14 cellular contexts compared by ENCODE assay signal in genomic region chr13:93172109-93172508, GRCh38. TPM values are rescaled to one million over a fixed set of nuclear protein-coding genes. Genes with fewer than 3 reads are reported as not detected.
DNase-seq lines count a peak whose midpoint lies in the region; ATAC-seq, FAIRE-seq and TF ChIP-seq lines count a peak whose summit lies in the region.
"Had no signal": no experiment of that assay in that cellular context is flagged by ENCODE, and none has a peak within 500 bp of the region (broad histone marks: within the 10 kb centered on the region; RNA-seq: fewer than 3 reads in every experiment).

No MANE protein-coding gene starts in this region.

- 63% methylated on average over 1 of the region's 1 CpG for WGBS in SK-N-SH (ENCODE audit: low lambda C conversion rate)
- WGBS in small intestine, 3 donors: 78 to 95% (median 81%) methylated on average over 1 of the region's 1 CpG

- H3K9me2 ChIP-seq in SK-N-SH (no peaks in the 10 kb centered on the region), OCI-LY7 (ENCODE audit: insufficient read depth, low read length) (no peaks in the 10 kb centered on the region)

- no peak overlapping the region for H3K4me3 Mint-ChIP-seq in glutamatergic neuron (ENCODE audit: unreplicated experiment)

- ATAC-seq in SK-N-SH treated with all-trans-retinoic acid at 6 μM for 48 hours: no peak
- ATAC-seq in upper lobe of right lung: no peak
- no peak for ATAC-seq in GM18861 (IDR thresholded peaks at IDR 0.05; ENCODE audit: unreplicated experiment)
- ATAC-seq: A549 had no signal

- no peaks in the 10 kb centered on the region for H3K27me3 ChIP-seq in SK-N-SH (ENCODE audit: insufficient read depth)
- no peaks in the 10 kb centered on the region for H3K27me3 ChIP-seq in upper lobe of right lung
- H3K27me3 ChIP-seq in small intestine (ENCODE audit: control insufficient read depth in 2 of 2, insufficient read depth in 2 of 2, low read length in 2 of 2): no peaks in the 10 kb centered on the region

- no peak overlapping the region; a peak in 1 of 4 replicates for H3K4me3 ChIP-seq in SK-N-SH (ENCODE audit: low read depth in 2 of 2, low read length in 1 of 2)
- no peak overlapping the region for H3K4me3 ChIP-seq in OCI-LY7 (ENCODE audit: low read depth, low read length, poor library complexity, severe bottlenecking)
- no peak overlapping the region for H3K4me3 ChIP-seq in upper lobe of right lung
- H3K4me3 ChIP-seq in small intestine (ENCODE audit: low read depth in 1 of 2, low read length in 2 of 2): no peak overlapping the region
- H3K4me3 ChIP-seq: A549, thoracic aorta had no signal

- H3K4me1 Mint-ChIP-seq in glutamatergic neuron (ENCODE audit: low read depth, unreplicated experiment): no peaks in the 10 kb centered on the region

- H3K4me1 ChIP-seq in SK-N-SH (ENCODE audit: control insufficient read depth in 1 of 2, insufficient read depth in 2 of 2, low read depth in 1 of 2, low read length in 1 of 2) (no peaks in the 10 kb centered on the region; a peak in 1 of 4 replicates), OCI-LY7 (ENCODE audit: insufficient read depth, low read length, poor library complexity, severe bottlenecking) (no peaks in the 10 kb centered on the region), upper lobe of right lung (no peaks in the 10 kb centered on the region), small intestine (ENCODE audit: control insufficient read depth in 2 of 2, insufficient read depth in 1 of 2, low read depth in 1 of 2, low read length in 1 of 2) (no peaks in the 10 kb centered on the region)
- H3K4me1 ChIP-seq: A549 had no signal

- H2AFZ ChIP-seq in SK-N-SH (ENCODE audit: low read depth): no peak overlapping the region
- H2AFZ ChIP-seq in OCI-LY7 (ENCODE audit: low read length): no peak overlapping the region

- H4K20me1 ChIP-seq in SK-N-SH (ENCODE audit: insufficient read depth): no peaks in the 10 kb centered on the region
- no peaks in the 10 kb centered on the region for H4K20me1 ChIP-seq in OCI-LY7 (ENCODE audit: insufficient read depth, low read length)

- FAIRE-seq in small intestine (lab: Jason Lieb, UNC): no peak
- FAIRE-seq: A549, colon had no signal

- TF ChIP-seq CTCF in SK-N-SH (IDR thresholded peaks at IDR 0.05) (peak; percentile 43), OCI-LY7 (conservative IDR thresholded peaks at IDR 0.05; ENCODE audit: low read length) (peak; percentile 51), glutamatergic neuron (IDR thresholded peaks at IDR 0.05; ENCODE audit: partially characterized antibody, unreplicated experiment) (peak; percentile 68), upper lobe of right lung (IDR thresholded peaks at IDR 0.05) (peak; percentile 18)

- no peak overlapping the region for H3K27ac Mint-ChIP-seq in glutamatergic neuron (ENCODE audit: unreplicated experiment)

- H3K36me3 Mint-ChIP-seq in glutamatergic neuron (ENCODE audit: unreplicated experiment): peaks cover 4% of the 10 kb centered on the region

- no peaks in the 10 kb centered on the region for H3F3A ChIP-seq in SK-N-SH (replicated peaks; ENCODE audit: insufficient read depth)

- no peak for TF ChIP-seq RAD21 in SK-N-SH (IDR thresholded peaks at IDR 0.05; ENCODE audit: low read length)

- H3K27ac ChIP-seq in SK-N-SH (ENCODE audit: low read depth in 2 of 2, low read length in 1 of 2): no peak overlapping the region
- H3K27ac ChIP-seq in OCI-LY7 (ENCODE audit: low read depth, low read length, poor library complexity, severe bottlenecking): no peak overlapping the region
- no peak overlapping the region for H3K27ac ChIP-seq in upper lobe of right lung
- no peak overlapping the region for H3K27ac ChIP-seq in small intestine (ENCODE audit: low read depth in 1 of 2, low read length in 1 of 2)
- H3K27ac ChIP-seq: A549, thoracic aorta had no signal

- peaks cover 1% of the 10 kb centered on the region for H3K27me3 Mint-ChIP-seq in glutamatergic neuron (ENCODE audit: unreplicated experiment)

- CTCF ChIA-PET in SK-N-SH (lab: Yijun Ruan, JAX): no interaction called here
- CTCF ChIA-PET in OCI-LY7 (lab: Charles Lee; ENCODE audit: unreplicated experiment): no interaction called here

- DNase-seq in SK-N-SH (no peak), OCI-LY7 (ENCODE audit: low spot score) (no peak), glutamatergic neuron (no peak), upper lobe of right lung (no peak), small intestine (no peak), NK-92 (lab: John Stamatoyannopoulos, UW; ENCODE audit: unreplicated experiment) (no peak)
- DNase-seq: activated CD4-positive, CD25-positive, alpha-beta regulatory T cell; activated T-cell treated with anti-CD3 and anti-CD28 coated beads for 4 hours; erythroblast had no signal

- no peaks in the 10 kb centered on the region for H3K79me2 ChIP-seq in SK-N-SH (ENCODE audit: insufficient read depth)
- no peaks in the 10 kb centered on the region for H3K79me2 ChIP-seq in OCI-LY7 (ENCODE audit: insufficient read depth, low read depth, low read length)

- no peak overlapping the region for H3K9ac ChIP-seq in SK-N-SH

- intact Hi-C loops in OCI-LY7 (cut with micrococcal nuclease; ENCODE audit: unreplicated experiment): no loop called here
- intact Hi-C loops in upper lobe of right lung (cut with DNase I): no loop called here

- POLR2A ChIA-PET in SK-N-SH (lab: Yijun Ruan, JAX): no interaction called here
- POLR2A ChIA-PET in OCI-LY7 (lab: Charles Lee): no interaction called here

- H3K4me2 ChIP-seq in SK-N-SH: no peak overlapping the region
- H3K4me2 ChIP-seq in OCI-LY7 (ENCODE audit: low read length): no peak overlapping the region
- H3K4me2 ChIP-seq: A549 had no signal

- 0 out of 2 replicates have a peak, but pooled peaks cover 5% of the 10 kb centered on the region for H3K9me3 ChIP-seq in SK-N-SH
- H3K9me3 ChIP-seq in OCI-LY7 (ENCODE audit: low read length): no peaks in the 10 kb centered on the region
- no peaks in the 10 kb centered on the region for H3K9me3 ChIP-seq in upper lobe of right lung
- H3K9me3 ChIP-seq in small intestine (ENCODE audit: control insufficient read depth, low read depth): peaks cover 1% of the 10 kb centered on the region
- H3K9me3 ChIP-seq: A549, thoracic aorta had no signal

- H3K36me3 ChIP-seq in SK-N-SH (replicated peaks in 1 of 2; ENCODE audit: control insufficient read depth in 1 of 2, insufficient read depth in 2 of 2, low read length in 1 of 2) (no peaks in the 10 kb centered on the region), OCI-LY7 (ENCODE audit: insufficient read depth, low read length) (no peaks in the 10 kb centered on the region), upper lobe of right lung (no peaks in the 10 kb centered on the region), small intestine (ENCODE audit: control insufficient read depth in 2 of 2, insufficient read depth in 2 of 2, low read length in 2 of 2) (no peaks in the 10 kb centered on the region)
- H3K36me3 ChIP-seq: thoracic aorta had no signal

- TF ChIP-seq EP300 in SK-N-SH (IDR thresholded peaks at IDR 0.05; ENCODE audit: borderline replicate concordance in 1 of 2, low read depth in 1 of 2, low read length in 1 of 2): no peak

- H3K9me3 Mint-ChIP-seq in glutamatergic neuron (ENCODE audit: unreplicated experiment): no peaks in the 10 kb centered on the region

- BruUV-seq in OCI-LY7 (replicated peaks; lab: Mats Ljungman, UMichigan): no TSS peak

TF ChIP-seq in SK-N-SH, 30 proteins besides CTCF, POLR2A, EP300 and RAD21 (continues in another document):
- TF ChIP-seq USF1 (IDR thresholded peaks at IDR 0.05; ENCODE audit: borderline replicate concordance, low read depth) (no peak), SMC3 (IDR thresholded peaks at IDR 0.05; ENCODE audit: low read depth, low read length) (no peak), RFX5 (IDR thresholded peaks at IDR 0.05; ENCODE audit: low read length) (no peak), GATA2 (CRISPR knock-in tag; IDR thresholded peaks at IDR 0.05) (no peak), TCF12 (IDR thresholded peaks at IDR 0.05) (no peak), NFIC (IDR thresholded peaks at IDR 0.05; ENCODE audit: borderline replicate concordance) (no peak)

TF ChIP-seq in SK-N-SH treated with all-trans-retinoic acid at 6 μM for 48 hours, 23 proteins besides CTCF, POLR2A, EP300 and RAD21 (continues in another document):
- TF ChIP-seq ESRRG (CRISPR knock-in tag; IDR thresholded peaks at IDR 0.05): no peak
- TF ChIP-seq TCF4 (CRISPR knock-in tag; IDR thresholded peaks at IDR 0.05; ENCODE audit: borderline replicate concordance): no peak
- TF ChIP-seq POU6F1 (CRISPR knock-in tag; IDR thresholded peaks at IDR 0.05; ENCODE audit: borderline replicate concordance, low read depth): no peak
- TF ChIP-seq CSDC2 (CRISPR knock-in tag; IDR thresholded peaks at IDR 0.05): no peak
- TF ChIP-seq BACH2 (CRISPR knock-in tag; IDR thresholded peaks at IDR 0.05; ENCODE audit: borderline replicate concordance): no peak
- no peak for TF ChIP-seq ISL1 (CRISPR knock-in tag; IDR thresholded peaks at IDR 0.05)
- TF ChIP-seq ARNTL (CRISPR knock-in tag; IDR thresholded peaks at IDR 0.05; ENCODE audit: borderline replicate concordance, low read depth): no peak
- TF ChIP-seq TOX (CRISPR knock-in tag; IDR thresholded peaks at IDR 0.05; ENCODE audit: borderline replicate concordance): no peak
- no peak for TF ChIP-seq ZNF8 (CRISPR knock-in tag; IDR thresholded peaks at IDR 0.05)
- no peak for TF ChIP-seq OSR1 (CRISPR knock-in tag; IDR thresholded peaks at IDR 0.05)

RNA-seq across cellular contexts. Expression of gene GPC6, which starts 54.5 kb away (rescaled TPM):
- 6.5 and 6.7 TPM in 2 replicates for polyA plus RNA-seq in SK-N-SH (2012; rRNA removed)
- 6.6 and 7.3 TPM in 2 replicates for polyA plus RNA-seq in SK-N-SH (2012; cell fraction: cytosol; rRNA removed)
- 2.0 and 5.7 TPM in 2 replicates for polyA plus RNA-seq in SK-N-SH (2012; cell fraction: nucleus; rRNA removed)
- total RNA-seq in OCI-LY7 (2014; rRNA removed; shearing (Covaris generic)): not detected in 2 replicates
- not detected in 2 replicates for total RNA-seq in OCI-LY7 (2022)
- total RNA-seq in glutamatergic neuron (ENCODE audit: unreplicated experiment): 11.8 TPM
- total RNA-seq in upper lobe of right lung: 8.4 TPM
- polyA plus RNA-seq in small intestine: 1 to 10 TPM in 1 of 3 donors, under 1 TPM in 2; 0.22 to 2.3 (median 0.54) TPM

Comparison
In these comparisons a context has a peak if more than half of its experiments do, and no peak if none do; other contexts are left out.
1. CTCF ChIP-seq: peak in every context shown above with its lines; median percentile 68 in glutamatergic neuron; 51 in OCI-LY7; 43 in SK-N-SH; 18 in upper lobe of right lung.